ENCODE assay signal across 18 cellular contexts in the genomic region with DNA sequence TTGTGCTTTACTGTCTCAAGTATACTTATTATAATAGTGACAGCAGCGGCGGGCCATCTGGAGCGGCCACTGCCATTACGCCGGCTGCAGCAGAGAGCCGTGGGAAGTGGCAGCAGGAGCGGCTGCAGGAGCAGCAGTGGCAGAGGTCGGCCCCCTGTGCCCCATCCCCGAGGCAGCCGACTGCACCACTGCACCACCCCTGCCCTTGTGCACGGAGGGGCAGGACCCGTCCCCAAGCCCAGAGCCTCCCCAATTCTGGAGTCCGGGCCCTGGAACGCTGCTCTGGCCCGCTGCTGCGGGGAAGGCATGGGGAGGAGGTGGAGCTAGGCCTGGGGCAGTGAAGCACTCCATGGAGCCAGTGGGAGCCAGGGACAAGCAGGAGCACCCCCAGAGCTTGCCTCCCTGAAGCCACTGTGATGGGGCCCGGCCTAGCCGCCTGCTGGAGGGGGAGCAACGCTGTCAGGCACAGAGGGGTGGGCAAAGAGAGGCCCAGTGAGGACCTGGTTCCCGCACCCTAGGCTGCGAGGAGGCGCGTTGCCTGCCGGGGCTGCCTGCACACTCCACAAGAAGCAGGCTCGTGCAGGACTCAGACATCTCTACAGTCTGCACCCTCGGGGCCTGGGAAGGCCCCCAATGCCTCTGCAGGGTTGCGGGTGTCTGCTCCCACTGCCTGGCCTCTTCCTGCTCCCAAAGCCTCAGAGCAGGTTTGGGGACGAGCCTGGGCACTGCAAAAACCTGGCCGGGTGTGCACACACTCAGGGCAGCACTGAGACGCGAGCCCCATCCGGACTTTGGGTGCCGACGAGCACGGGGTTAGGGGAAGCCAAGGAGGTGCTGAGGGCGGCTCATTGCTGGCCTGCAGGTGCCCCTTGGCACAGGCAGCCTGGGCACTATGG.
"Had no signal": no experiment of that assay in that cellular context is flagged by ENCODE, and none has a peak within 500 bp of the region (broad histone marks: within the 10 kb centered on the region; RNA-seq: fewer than 3 reads in every experiment).

No MANE protein-coding gene starts in this region.

- DNase-seq: activated CD4-positive, alpha-beta T cell treated with anti-CD3 and anti-CD28 coated beads for 1 hour; activated CD4-positive, alpha-beta T cell treated with anti-CD3 and anti-CD28 coated beads, Interleukin-2, amount 50 U/mL, for 48 hours; activated CD8-positive, alpha-beta memory T cell treated with anti-CD3 and anti-CD28 coated beads, Interleukin-2, amount 10 ng/mL, durations not matched to agents 7 days and 5 days; activated gamma-delta T cell treated with Interleukin-2 at 50 U/mL for 16 hours; activated naive CD8-positive, alpha-beta T cell treated with anti-CD3 and anti-CD28 coated beads, Interleukin-2, amount 10 ng/mL, durations not matched to agents 7 days and 5 days; activated T-cell treated with anti-CD3 and anti-CD28 coated beads, Interleukin-2, amount 50 U/mL, for 48 hours; esophagus squamous epithelium; foreskin keratinocyte; heart left ventricle; mesenchymal stem cell; nephron progenitor cell; small intestine; SW 1271; transverse colon had no signal

- H3K36me3 ChIP-seq: ascending aorta, esophagus squamous epithelium, heart left ventricle, left lung, pancreas, transverse colon had no signal

- H3K4me3 Mint-ChIP-seq: activated CD8-positive, alpha-beta memory T cell treated with anti-CD3 and anti-CD28 coated beads, Interleukin-2, amount 10 ng/mL, durations not matched to agents 7 days and 5 days; activated naive CD8-positive, alpha-beta T cell treated with anti-CD3 and anti-CD28 coated beads, Interleukin-2, amount 10 ng/mL, durations not matched to agents 7 days and 5 days; nephron progenitor cell; T-helper 2 cell treated with Interferon-gamma antibody and Interleukin-4, amounts not matched to agents 5 μg/mL and 100 μg/mL, for 36 hours had no signal

- H3K27me3 ChIP-seq: ascending aorta, foreskin keratinocyte, heart left ventricle, left lung, pancreas, transverse colon had no signal

- H3K27ac ChIP-seq: ascending aorta, esophagus squamous epithelium, foreskin keratinocyte, heart left ventricle, left lung, pancreas, transverse colon had no signal

- H3K9me3 Mint-ChIP-seq: activated naive CD8-positive, alpha-beta T cell treated with anti-CD3 and anti-CD28 coated beads, Interleukin-2, amount 10 ng/mL, durations not matched to agents 7 days and 5 days; T-helper 2 cell treated with Interferon-gamma antibody and Interleukin-4, amounts not matched to agents 5 μg/mL and 100 μg/mL, for 36 hours had no signal

- H3K27me3 Mint-ChIP-seq: activated CD8-positive, alpha-beta memory T cell treated with anti-CD3 and anti-CD28 coated beads, Interleukin-2, amount 10 ng/mL, durations not matched to agents 7 days and 5 days; activated naive CD8-positive, alpha-beta T cell treated with anti-CD3 and anti-CD28 coated beads, Interleukin-2, amount 10 ng/mL, durations not matched to agents 7 days and 5 days had no signal

- H3K9me3 ChIP-seq: ascending aorta, esophagus squamous epithelium, left lung, pancreas, transverse colon had no signal

- H3K27ac Mint-ChIP-seq: activated CD8-positive, alpha-beta memory T cell treated with anti-CD3 and anti-CD28 coated beads, Interleukin-2, amount 10 ng/mL, durations not matched to agents 7 days and 5 days; activated naive CD8-positive, alpha-beta T cell treated with anti-CD3 and anti-CD28 coated beads, Interleukin-2, amount 10 ng/mL, durations not matched to agents 7 days and 5 days; nephron progenitor cell; T-helper 2 cell treated with Interferon-gamma antibody and Interleukin-4, amounts not matched to agents 5 μg/mL and 100 μg/mL, for 36 hours had no signal

- H3K4me1 Mint-ChIP-seq: activated CD8-positive, alpha-beta memory T cell treated with anti-CD3 and anti-CD28 coated beads, Interleukin-2, amount 10 ng/mL, durations not matched to agents 7 days and 5 days; activated naive CD8-positive, alpha-beta T cell treated with anti-CD3 and anti-CD28 coated beads, Interleukin-2, amount 10 ng/mL, durations not matched to agents 7 days and 5 days had no signal

- ATAC-seq: activated CD8-positive, alpha-beta memory T cell treated with anti-CD3 and anti-CD28 coated beads, Interleukin-2, amount 10 ng/mL, durations not matched to agents 7 days and 5 days; foreskin keratinocyte; left lung; pancreas had no signal

- H3K4me1 ChIP-seq: ascending aorta, esophagus squamous epithelium, foreskin keratinocyte, heart left ventricle, left lung, pancreas, transverse colon had no signal

- H3K4me3 ChIP-seq: ascending aorta, esophagus squamous epithelium, heart left ventricle, left lung, pancreas, transverse colon had no signal
